ENCODE assay signal across 16 cellular contexts in genomic region chr4:97159625-97160024, GRCh38.
DNase-seq lines count a peak whose midpoint lies in the region; ATAC-seq and TF ChIP-seq lines count a peak whose summit lies in the region.
"Had no signal": no experiment of that assay in that cellular context is flagged by ENCODE, and none has a peak within 500 bp of the region (broad histone marks: within the 10 kb centered on the region; RNA-seq: fewer than 3 reads in every experiment).

No MANE protein-coding gene starts in this region.

- H3K36me3 ChIP-seq in HCT116 (ENCODE audit: control insufficient read depth in 1 of 2, insufficient read depth in 2 of 2, low read length in 2 of 2) (no peaks in the 10 kb centered on the region), mucosa of descending colon (ENCODE audit: low read depth) (no peaks in the 10 kb centered on the region)
- H3K36me3 ChIP-seq: BE2C had no signal

- H3K36me3 Mint-ChIP-seq in effector memory CD8-positive, alpha-beta T cell (ENCODE audit: insufficient read depth): no peaks in the 10 kb centered on the region
- H3K36me3 Mint-ChIP-seq: CD4-positive, CD25-positive, alpha-beta regulatory T cell; CD8-positive, alpha-beta memory T cell had no signal

- H3K9ac ChIP-seq in HCT116 (ENCODE audit: low read length): no peak overlapping the region

- no TSS peak for BruUV-seq in HCT116 (replicated peaks; lab: Mats Ljungman, UMichigan)

- H3K27me3 Mint-ChIP-seq in effector memory CD8-positive, alpha-beta T cell: no peaks in the 10 kb centered on the region
- H3K27me3 Mint-ChIP-seq: CD4-positive, CD25-positive, alpha-beta regulatory T cell; CD8-positive, alpha-beta memory T cell had no signal

- H3K27me3 ChIP-seq in HCT116 (ENCODE audit: insufficient read depth, low read length): no peaks in the 10 kb centered on the region
- H3K27me3 ChIP-seq: BE2C had no signal

- H3K79me2 ChIP-seq in HCT116 (ENCODE audit: insufficient read depth, low read length): no peaks in the 10 kb centered on the region

- CTCF ChIA-PET in HCT116 (lab: Charles Lee): no interaction called here

- no peak overlapping the region for H3K27ac Mint-ChIP-seq in effector memory CD8-positive, alpha-beta T cell
- H3K27ac Mint-ChIP-seq: CD4-positive, CD25-positive, alpha-beta regulatory T cell; CD8-positive, alpha-beta memory T cell had no signal

- no peaks in the 10 kb centered on the region for H3K9me2 ChIP-seq in HCT116 (ENCODE audit: insufficient read depth)

- no peak overlapping the region for H3K4me2 ChIP-seq in HCT116 (ENCODE audit: low read length)

- no peak overlapping the region for H3K4me3 Mint-ChIP-seq in effector memory CD8-positive, alpha-beta T cell
- H3K4me3 Mint-ChIP-seq: CD4-positive, CD25-positive, alpha-beta regulatory T cell; CD8-positive, alpha-beta memory T cell had no signal

- peak overlapping the region; percentile 33 for H2AFZ ChIP-seq in HCT116 (ENCODE audit: low read depth, low read length, poor library complexity, severe bottlenecking)

- RAD21 ChIA-PET in HCT116 (lab: Charles Lee; ENCODE audit: low non-redundant PET in 1 of 2, low total read pairs in 2 of 2, uncharacterized antibody in 2 of 2, unreplicated experiment in 2 of 2): no interaction called here

- H4K20me1 ChIP-seq in HCT116 (ENCODE audit: insufficient read depth): no peaks in the 10 kb centered on the region

- POLR2A ChIA-PET in HCT116 (lab: Charles Lee): no interaction called here

- TF ChIP-seq CTCF in HCT116 (IDR thresholded peaks at IDR 0.05 in 2 of 3, conservative IDR thresholded peaks at IDR 0.05 in 1 of 3; ENCODE audit: borderline replicate concordance in 1 of 3, insufficient read depth in 1 of 3, low read depth in 2 of 3, low read length in 2 of 3): no peak
- TF ChIP-seq CTCF in LNCaP clone FGC (IDR thresholded peaks at IDR 0.05; ENCODE audit: control insufficient read depth, extremely low read depth, insufficient read depth): no peak
- no peak for TF ChIP-seq CTCF in mucosa of descending colon (IDR thresholded peaks at IDR 0.05)

- intact Hi-C loops in HCT116 (cut with micrococcal nuclease): loop anchor here (10.0 kb wide), 1 partner anchor 825 kb away; no protein-coding TSS in a partner anchor
- intact Hi-C loops in mucosa of descending colon (cut with DNase I, micrococcal nuclease): no loop called here

- no peak overlapping the region for H3K27ac ChIP-seq in HCT116 (ENCODE audit: low read depth, low read length)

- TF ChIP-seq POLR2A in HCT116 (IDR thresholded peaks at IDR 0.05; ENCODE audit: borderline replicate concordance, extremely low read depth, insufficient read depth, insufficient read length): no peak

- TF ChIP-seq RAD21 in HCT116 (IDR thresholded peaks at IDR 0.05; ENCODE audit: low read depth): no peak

- peaks cover 4 to 15% of the 10 kb centered on the region in 2 donors for H3K9me3 Mint-ChIP-seq in effector memory CD8-positive, alpha-beta T cell

- no peaks in the 10 kb centered on the region for H3K4me1 Mint-ChIP-seq in effector memory CD8-positive, alpha-beta T cell (ENCODE audit: low read depth in 2 of 2)
- H3K4me1 Mint-ChIP-seq: CD4-positive, CD25-positive, alpha-beta regulatory T cell; CD8-positive, alpha-beta memory T cell had no signal

- H3K4me1 ChIP-seq in HCT116 (ENCODE audit: control insufficient read depth in 1 of 2, insufficient read depth in 2 of 2, low read length in 2 of 2) (no peaks in the 10 kb centered on the region), mucosa of descending colon (ENCODE audit: low read depth) (peaks cover 3% of the 10 kb centered on the region)
- H3K4me1 ChIP-seq: BE2C had no signal

- no peak for DNase-seq in HCT116 (ENCODE audit: low read depth, low spot score)
- peak; percentile 78 for DNase-seq in LNCaP clone FGC (ENCODE audit: low read depth)
- DNase-seq in mucosa of descending colon: peak in 1 of 3 donors; percentile 26
- DNase-seq in NCI-H2107 treated with DMSO at 0.1 percent for 48 hours (lab: John Stamatoyannopoulos, UW; ENCODE audit: unreplicated experiment): no peak
- DNase-seq in NCI-H82 (lab: John Stamatoyannopoulos, UW): no peak
- DNase-seq in effector memory CD8-positive, alpha-beta T cell: no peak
- DNase-seq: ACHN; BE2C; C1 segment of cervical spinal cord; CD4-positive, CD25-positive, alpha-beta regulatory T cell; CD8-positive, alpha-beta memory T cell; COR-L47; DMS 273 treated with DMSO at 0.1 percent for 48 hours; DMS53; GOT3; H7 had no signal

- no peak overlapping the region for H3K4me3 ChIP-seq in HCT116 (replicated peaks in 1 of 2; ENCODE audit: low read depth in 1 of 2, low read length in 2 of 2)
- H3K4me3 ChIP-seq in LNCaP clone FGC (ENCODE audit: low read depth, low read length): no peak overlapping the region
- no peak overlapping the region for H3K4me3 ChIP-seq in mucosa of descending colon

- ATAC-seq in HCT116 (no peak), mucosa of descending colon (peak; percentile 95)
- no peak for ATAC-seq in effector memory CD8-positive, alpha-beta T cell (replicated peaks)

- H3K9me3 ChIP-seq in HCT116 (ENCODE audit: control insufficient read depth in 1 of 2, insufficient read depth in 1 of 2, low read depth in 1 of 2, low read length in 2 of 2) (no peaks in the 10 kb centered on the region), mucosa of descending colon (peaks cover 3% of the 10 kb centered on the region)
- H3K9me3 ChIP-seq: BE2C had no signal

TF ChIP-seq in HCT116, 20 proteins besides CTCF, POLR2A, EP300 and RAD21:
- TF ChIP-seq CEBPB (IDR thresholded peaks at IDR 0.05; ENCODE audit: low read depth) (no peak), ZBTB33 (IDR thresholded peaks at IDR 0.05; ENCODE audit: extremely low read depth, insufficient replicate concordance, low read length) (no peak), SIN3A (IDR thresholded peaks at IDR 0.05; ENCODE audit: low read depth) (no peak), MAX (IDR thresholded peaks at IDR 0.05) (no peak), TCF7L2 (IDR thresholded peaks at IDR 0.05; ENCODE audit: borderline replicate concordance, extremely low read depth, insufficient read depth, insufficient read length) (no peak), SP1 (IDR thresholded peaks at IDR 0.05; ENCODE audit: low read depth) (no peak), JUND (IDR thresholded peaks at IDR 0.05) (no peak), REST (IDR thresholded peaks at IDR 0.05; ENCODE audit: low read depth) (no peak), POLR2AphosphoS5 (IDR thresholded peaks at IDR 0.05; ENCODE audit: low read depth, low read length) (no peak), SRF (IDR thresholded peaks at IDR 0.05; ENCODE audit: low read depth) (no peak), ATF3 (IDR thresholded peaks at IDR 0.05) (no peak), EZH2 (IDR thresholded peaks at IDR 0.05) (no peak), CBX3 (IDR thresholded peaks at IDR 0.05; ENCODE audit: low read depth) (no peak)
